ENCODE assay signal across 8 cellular contexts in genomic region chr1:42816600-42817439, GRCh38. TPM values are rescaled to one million over a fixed set of nuclear protein-coding genes. Genes with fewer than 3 reads are reported as not detected.
DNase-seq lines count a peak whose midpoint lies in the region; ATAC-seq and TF ChIP-seq lines count a peak whose summit lies in the region.

Gene ERMAP, plus strand, starts transcription at chr1:42817122. Its CDS starts 13,327 bp downstream, at chr1:42830449.
Gene SVBP, minus strand, starts transcription at chr1:42817397. Its CDS starts 853 bp downstream, at chr1:42816544.

- POLR2A ChIA-PET in Caco-2 (lab: Charles Lee): interaction anchor here (3.0 kb wide), 1 partner anchor 30 kb away, joined by 13 read pairs; the partner anchor contains the start of gene ZNF691

- no peaks in the 10 kb centered on the region for H3K9me3 Mint-ChIP-seq in Caco-2 (ENCODE audit: unreplicated experiment)

- peak within 1 kb of the TSS; percentile 50 for H2AFZ ChIP-seq in OCI-LY1 (ENCODE audit: low read length)

- H3K4me3 Mint-ChIP-seq in Caco-2 (ENCODE audit: unreplicated experiment): peak within 1 kb of the TSS; percentile 87

- H3K4me2 ChIP-seq in OCI-LY1 (ENCODE audit: low read length): peak within 1 kb of the TSS; percentile 98

- DNase-seq in Caco-2 (peak; percentile 88 to 92), activated T-cell treated with anti-CD3 and anti-CD28 coated beads for 1 hour (ENCODE audit: low read depth) (peak; percentile 97), epithelial cell of esophagus (ENCODE audit: low read depth) (peak; percentile 86), mucosa of gallbladder (ENCODE audit: low spot score) (peak; percentile 95)
- DNase-seq in stimulated activated CD8-positive, alpha-beta memory T cell treated with anti-CD3 and anti-CD28 coated beads, Interleukin-4, amount 100 ng/mL, for 24 hours (ENCODE audit: low read depth): peak; percentile 94

- peak; percentile 82 for ATAC-seq in GM21423 (IDR thresholded peaks at IDR 0.05; ENCODE audit: unreplicated experiment)

- no TSS peak for BruUV-seq in Caco-2 (replicated peaks; lab: Mats Ljungman, UMichigan)

- H3K36me3 ChIP-seq in Caco-2 (ENCODE audit: control insufficient read depth, insufficient read depth, low read length): no peaks in the 10 kb centered on the region
- H3K36me3 ChIP-seq in HUES48 (ENCODE audit: control insufficient read depth, insufficient read depth, low read length): no peaks in the 10 kb centered on the region
- no peaks in the 10 kb centered on the region for H3K36me3 ChIP-seq in OCI-LY1 (ENCODE audit: insufficient read depth, low read length)

- H3K9me3 ChIP-seq in Caco-2 (no peaks in the 10 kb centered on the region), HUES48 (ENCODE audit: control insufficient read depth, insufficient read depth, low read length) (no peaks in the 10 kb centered on the region), OCI-LY1 (ENCODE audit: low read length) (no peaks in the 10 kb centered on the region)

- H3K4me1 ChIP-seq in Caco-2 (peaks cover 6% of the 10 kb centered on the region; the same call in 1 of the 2 replicates), HUES48 (ENCODE audit: control insufficient read depth, insufficient read depth, low read length) (peaks cover 9% of the 10 kb centered on the region), OCI-LY1 (ENCODE audit: insufficient read depth, low read length, severe bottlenecking) (peaks cover 14% of the 10 kb centered on the region)

- CTCF ChIA-PET in Caco-2 (lab: Charles Lee): interaction anchor here (1.4 kb wide), 1 partner anchor 29 kb away, joined by 3 read pairs; the partner anchor contains the start of gene ZNF691

- intact Hi-C loops in Caco-2 (cut with micrococcal nuclease; ENCODE audit: unreplicated experiment): no loop called here

- H3K27ac ChIP-seq in HUES48 (ENCODE audit: low read depth, low read length): peak within 1 kb of the TSS; percentile 100
- H3K27ac ChIP-seq in OCI-LY1 (ENCODE audit: low read depth, low read length, poor library complexity, severe bottlenecking): peak within 1 kb of the TSS; percentile 65

- H3K27me3 Mint-ChIP-seq in Caco-2 (ENCODE audit: insufficient read depth, unreplicated experiment): no peaks in the 10 kb centered on the region

- H3K27me3 ChIP-seq in Caco-2 (replicated peaks; ENCODE audit: control insufficient read depth, insufficient read depth, low read length) (no peaks in the 10 kb centered on the region), HUES48 (ENCODE audit: control insufficient read depth, insufficient read depth, low read length) (no peaks in the 10 kb centered on the region), OCI-LY1 (ENCODE audit: insufficient read depth, low read length) (no peaks in the 10 kb centered on the region)

- H3K9me2 ChIP-seq in OCI-LY1 (ENCODE audit: low read depth, low read length): no peaks in the 10 kb centered on the region

- peak within 1 kb of the TSS; percentile 64 for H3K27ac Mint-ChIP-seq in Caco-2 (ENCODE audit: unreplicated experiment)

- H3K9ac ChIP-seq in HUES48 (ENCODE audit: low read depth, low read length): peak within 1 kb of the TSS; percentile 99
- H3K9ac ChIP-seq in OCI-LY1 (ENCODE audit: low read length): peak within 1 kb of the TSS; percentile 88

- H4K20me1 ChIP-seq in OCI-LY1 (ENCODE audit: insufficient read depth, low read length): no peaks in the 10 kb centered on the region

- H3K4me3 ChIP-seq in Caco-2 (ENCODE audit: low read depth, low read length) (peak within 1 kb of the TSS; percentile 70), HUES48 (ENCODE audit: low read depth, low read length) (peak within 1 kb of the TSS; percentile 91), OCI-LY1 (ENCODE audit: low read depth, low read length, poor library complexity, severe bottlenecking) (peak within 1 kb of the TSS; percentile 79), epithelial cell of esophagus (ENCODE audit: low read length) (peak within 1 kb of the TSS; percentile 71)

- H3K4me1 Mint-ChIP-seq in Caco-2 (ENCODE audit: low read depth, unreplicated experiment): peaks cover 7% of the 10 kb centered on the region

- no peaks in the 10 kb centered on the region for H3F3A ChIP-seq in OCI-LY1 (ENCODE audit: insufficient read depth, low read length)

- no peaks in the 10 kb centered on the region for H3K79me2 ChIP-seq in OCI-LY1 (ENCODE audit: insufficient read depth, low read length)

- peaks cover 5% of the 10 kb centered on the region for H3K36me3 Mint-ChIP-seq in Caco-2 (ENCODE audit: insufficient read depth, unreplicated experiment)

- TF ChIP-seq CTCF in Caco-2 (IDR thresholded peaks at IDR 0.05; ENCODE audit: insufficient read depth in 1 of 2, low read depth in 1 of 2, low read length in 1 of 2, severe bottlenecking in 1 of 2, unreplicated experiment in 1 of 2): no peak
- TF ChIP-seq CTCF in OCI-LY1 (IDR thresholded peaks at IDR 0.05; ENCODE audit: low read length): no peak
- TF ChIP-seq CTCF in epithelial cell of esophagus (IDR thresholded peaks at IDR 0.05; ENCODE audit: insufficient read depth, low read depth, low read length, missing control alignments): no peak

RNA-seq across cellular contexts. Expression of gene ERMAP, which starts in this region (rescaled TPM):
- total RNA-seq in Caco-2 (2022) (4.8 and 5.2 TPM in 2 replicates), mucosa of gallbladder (16.6 TPM)

RNA-seq across cellular contexts. Expression of gene SVBP, which starts in this region (rescaled TPM):
- total RNA-seq in Caco-2 (2022) (18.6 and 19.2 TPM in 2 replicates), mucosa of gallbladder (17.8 TPM)

Comparison
In these comparisons a context has a peak if more than half of its experiments do, and no peak if none do; other contexts are left out.
1. Peak in every context shown above with its lines: DNase-seq, ATAC-seq, H3K4me3 ChIP-seq and H3K27ac ChIP-seq.